In genomic region chr4:83114576-83114975, GRCh38 we compare ENCODE assay signal across 8 cellular contexts. TPM values are rescaled to one million over a fixed set of nuclear protein-coding genes. Genes with fewer than 3 reads are reported as not detected.
A peak's percentile ranks its signal among the peaks of the same experiment; 100 is the strongest.
DNase-seq lines count a peak whose midpoint lies in the region; ATAC-seq and TF ChIP-seq lines count a peak whose summit lies in the region.

A gene with protein sequence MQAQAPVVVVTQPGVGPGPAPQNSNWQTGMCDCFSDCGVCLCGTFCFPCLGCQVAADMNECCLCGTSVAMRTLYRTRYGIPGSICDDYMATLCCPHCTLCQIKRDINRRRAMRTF (minus strand): TSS chr4:83114729. CDS start chr4:83107921, 6,808 bp downstream.

- no peak within 1 kb of the TSS for H3K4me3 Mint-ChIP-seq in endodermal cell

- TF ChIP-seq CTCF in BJ (IDR thresholded peaks at IDR 0.05; ENCODE audit: insufficient read depth, low read depth, low read length) (no peak), RWPE2 (IDR thresholded peaks at IDR 0.05; ENCODE audit: poor library complexity, severe bottlenecking) (no peak), endodermal cell (conservative IDR thresholded peaks at IDR 0.05) (no peak)

- H3K27me3 Mint-ChIP-seq in endodermal cell (ENCODE audit: insufficient read depth): no peaks in the 10 kb centered on the region

- H3K14ac ChIP-seq in neuronal stem cell (ENCODE audit: low read length): no peak within 1 kb of the TSS

- H2BK15ac ChIP-seq in neuronal stem cell (ENCODE audit: low read length): no peak within 1 kb of the TSS

- no peaks in the 10 kb centered on the region for H3K36me3 Mint-ChIP-seq in endodermal cell (ENCODE audit: low read depth)

- no peaks in the 10 kb centered on the region for H3K79me1 ChIP-seq in neuronal stem cell (ENCODE audit: low read depth, low read length)

- H3K18ac ChIP-seq in neuronal stem cell (ENCODE audit: low read length): no peak within 1 kb of the TSS

- H3K23ac ChIP-seq in neuronal stem cell (ENCODE audit: low read depth, low read length, poor library complexity): no peak within 1 kb of the TSS

- H2BK12ac ChIP-seq in neuronal stem cell (ENCODE audit: low read length): no peak within 1 kb of the TSS

- H3K27ac ChIP-seq in RWPE2 (ENCODE audit: poor library complexity, severe bottlenecking) (peak within 1 kb of the TSS; percentile 69), endodermal cell (ENCODE audit: low read depth, low read length) (no peak within 1 kb of the TSS), neuronal stem cell (replicated peaks; ENCODE audit: low read length) (no peak within 1 kb of the TSS)

- H4K91ac ChIP-seq in neuronal stem cell (ENCODE audit: low read depth, low read length, poor library complexity): no peak within 1 kb of the TSS

- CTCF ChIA-PET in BJ (lab: Yijun Ruan, JAX): interaction anchor here (0.6 to 1.5 kb wide), 6 partner anchors 9 to 145 kb away, joined by 3 to 7 read pairs (median 3); no protein-coding TSS in a partner anchor

- H3K4me1 ChIP-seq in RWPE2 (ENCODE audit: insufficient read depth, poor library complexity, severe bottlenecking) (peaks cover 25% of the 10 kb centered on the region), endodermal cell (ENCODE audit: control insufficient read depth, insufficient read depth, low read length) (no peaks in the 10 kb centered on the region), neuronal stem cell (ENCODE audit: control insufficient read depth in 2 of 2, insufficient read depth in 1 of 2, low read depth in 1 of 2, low read length in 2 of 2) (no peaks in the 10 kb centered on the region)

- WGBS in endodermal cell (ENCODE audit: insufficient coverage in 1 of 2, insufficient read length in 1 of 2), 2 experiments: 61 to 69% methylated on average over 5 of the region's 5 CpGs
- WGBS in neuronal stem cell (ENCODE audit: extremely low coverage in 2 of 2, insufficient read length in 2 of 2, insufficient replicate concordance in 1 of 2), 2 donors: no CpG with 5 or more reads among the region's 5 CpGs

- H3K4me3 ChIP-seq in BJ (ENCODE audit: low read depth, low read length) (no peak within 1 kb of the TSS), RWPE2 (ENCODE audit: severe bottlenecking) (no peak within 1 kb of the TSS), endodermal cell (ENCODE audit: low read length) (peak within 1 kb of the TSS; percentile 6), neuronal stem cell (ENCODE audit: low read length in 2 of 2) (no peak within 1 kb of the TSS)

- H3K4ac ChIP-seq in neuronal stem cell (ENCODE audit: low read length): no peak within 1 kb of the TSS

- peaks cover 15% of the 10 kb centered on the region for H3K4me1 Mint-ChIP-seq in endodermal cell

- POLR2A ChIA-PET in BJ (lab: Charles Lee): no interaction called here

- H2BK5ac ChIP-seq in neuronal stem cell (ENCODE audit: low read length): no peak within 1 kb of the TSS

- H3K4me2 ChIP-seq in neuronal stem cell (ENCODE audit: insufficient read depth, low read length, poor library complexity, severe bottlenecking): no peak within 1 kb of the TSS

- H2AFZ ChIP-seq in neuronal stem cell (ENCODE audit: low read length): no peak within 1 kb of the TSS

- DNase-seq in BJ (ENCODE audit: low read depth): no peak
- DNase-seq in RWPE2 (ENCODE audit: low spot score): no peak
- no peak for DNase-seq in endodermal cell
- DNase-seq in RKO (ENCODE audit: low spot score): no peak
- no peak for DNase-seq in neuronal stem cell (ENCODE audit: low spot score)
- no peak for DNase-seq in hepatic stellate cell (ENCODE audit: low spot score)

- H3K9me3 ChIP-seq in RWPE2 (ENCODE audit: severe bottlenecking) (no peaks in the 10 kb centered on the region), endodermal cell (ENCODE audit: control insufficient read depth, low read length) (no peaks in the 10 kb centered on the region), neuronal stem cell (replicated peaks in 1 of 2; ENCODE audit: control insufficient read depth in 2 of 2, insufficient read depth in 1 of 2, low read depth in 1 of 2, low read length in 2 of 2) (no peaks in the 10 kb centered on the region)

- H3K9ac ChIP-seq in endodermal cell (ENCODE audit: extremely low read depth, low read length, poor library complexity, severe bottlenecking) (no peak within 1 kb of the TSS), neuronal stem cell (ENCODE audit: low read depth, low read length, poor library complexity) (no peak within 1 kb of the TSS)

- ATAC-seq in GM18907 (IDR thresholded peaks at IDR 0.05; ENCODE audit: unreplicated experiment) (peak; percentile 59), HG03139 (IDR thresholded peaks at IDR 0.05; ENCODE audit: unreplicated experiment) (peak; percentile 37), RWPE2 (ENCODE audit: low read depth) (peak; percentile 67)

- H4K8ac ChIP-seq in neuronal stem cell (ENCODE audit: low read depth, low read length): no peak within 1 kb of the TSS

- H3K27me3 ChIP-seq in BJ (ENCODE audit: control insufficient read depth, insufficient read depth, low read length) (no peaks in the 10 kb centered on the region), RWPE2 (ENCODE audit: insufficient read depth, poor library complexity, severe bottlenecking) (no peaks in the 10 kb centered on the region), endodermal cell (ENCODE audit: control insufficient read depth, insufficient read depth, low read length, poor library complexity, severe bottlenecking) (no peaks in the 10 kb centered on the region), neuronal stem cell (ENCODE audit: control insufficient read depth in 3 of 3, insufficient read depth in 3 of 3, low read depth in 1 of 3, low read length in 3 of 3) (peaks cover 3 to 21% (median 4%) of the 10 kb centered on the region in 3 experiments)

- no peak within 1 kb of the TSS for H2AK5ac ChIP-seq in neuronal stem cell (ENCODE audit: low read depth, low read length)

- H2BK120ac ChIP-seq in neuronal stem cell (ENCODE audit: low read depth, low read length): no peak within 1 kb of the TSS

- H3K36me3 ChIP-seq in BJ (ENCODE audit: control insufficient read depth, insufficient read depth, low read length): no peaks in the 10 kb centered on the region
- no peaks in the 10 kb centered on the region; the same call in 1 of the 2 replicates for H3K36me3 ChIP-seq in RWPE2 (ENCODE audit: low read depth)
- H3K36me3 ChIP-seq in endodermal cell (ENCODE audit: control insufficient read depth, insufficient read depth, low read length): no peaks in the 10 kb centered on the region
- H3K36me3 ChIP-seq in neuronal stem cell (replicated peaks in 1 of 2; ENCODE audit: control insufficient read depth in 2 of 2, insufficient read depth in 2 of 2, low read length in 2 of 2): no peaks in the 10 kb centered on the region

- no peaks in the 10 kb centered on the region for H3K9me3 Mint-ChIP-seq in endodermal cell

- peak within 1 kb of the TSS; percentile 80 for H3K27ac Mint-ChIP-seq in endodermal cell

RNA-seq across cellular contexts. Expression of the gene that starts here (rescaled TPM):
- 13.7 and 20.2 TPM in 2 replicates for polyA plus RNA-seq in BJ (2011; rRNA removed)
- polyA minus RNA-seq in BJ (2011; rRNA and poly(A)+ RNA removed): 7.0 and 7.1 TPM in 2 replicates
- 1 to 10 TPM; 1.8 to 2.6 TPM for total RNA-seq in endodermal cell
- polyA plus RNA-seq in endodermal cell (2013, experiment 1 of 2): 0.39 TPM
- polyA plus RNA-seq in endodermal cell (2013, experiment 2 of 2): 2.6 TPM
- polyA plus RNA-seq in neuronal stem cell (2013, experiment 1 of 2): 0.10 TPM
- polyA plus RNA-seq in neuronal stem cell (2013, experiment 2 of 2): 0.19 TPM
